In genomic region chr1:1220197-1220596, GRCh38 we compare ENCODE assay signal across 1 cellular context.
A peak's percentile ranks its signal among the peaks of the same experiment; 100 is the strongest.
TF ChIP-seq lines count a peak whose summit lies in the region.

No MANE protein-coding gene starts in this region.

TF ChIP-seq in K562, 482 proteins besides CTCF, POLR2A, EP300 and RAD21:
- TF ChIP-seq POLR2G (IDR thresholded peaks at IDR 0.05; ENCODE audit: low read depth, low read length) = peak; percentile 54; the same call in 1 of the 2 replicates
- no peak for TF ChIP-seq HMG20B (CRISPR knock-in tag; IDR thresholded peaks at IDR 0.05)
- TF ChIP-seq TEAD2 (tag; IDR thresholded peaks at IDR 0.05) = no peak
- no peak for TF ChIP-seq ARID3B (CRISPR knock-in tag; IDR thresholded peaks at IDR 0.05; ENCODE audit: borderline replicate concordance)
- TF ChIP-seq SIN3A (IDR thresholded peaks at IDR 0.05; ENCODE audit: borderline replicate concordance in 2 of 2, control insufficient read depth in 1 of 2, low read depth in 2 of 2, low read length in 2 of 2) = no peak
- no peak for TF ChIP-seq CREB1 (IDR thresholded peaks at IDR 0.05)
- no peak for TF ChIP-seq CREB1 (CRISPR knock-in tag; IDR thresholded peaks at IDR 0.05)
- TF ChIP-seq CREM (IDR thresholded peaks at IDR 0.05; ENCODE audit: low read depth) = no peak
